In the genomic region with DNA sequence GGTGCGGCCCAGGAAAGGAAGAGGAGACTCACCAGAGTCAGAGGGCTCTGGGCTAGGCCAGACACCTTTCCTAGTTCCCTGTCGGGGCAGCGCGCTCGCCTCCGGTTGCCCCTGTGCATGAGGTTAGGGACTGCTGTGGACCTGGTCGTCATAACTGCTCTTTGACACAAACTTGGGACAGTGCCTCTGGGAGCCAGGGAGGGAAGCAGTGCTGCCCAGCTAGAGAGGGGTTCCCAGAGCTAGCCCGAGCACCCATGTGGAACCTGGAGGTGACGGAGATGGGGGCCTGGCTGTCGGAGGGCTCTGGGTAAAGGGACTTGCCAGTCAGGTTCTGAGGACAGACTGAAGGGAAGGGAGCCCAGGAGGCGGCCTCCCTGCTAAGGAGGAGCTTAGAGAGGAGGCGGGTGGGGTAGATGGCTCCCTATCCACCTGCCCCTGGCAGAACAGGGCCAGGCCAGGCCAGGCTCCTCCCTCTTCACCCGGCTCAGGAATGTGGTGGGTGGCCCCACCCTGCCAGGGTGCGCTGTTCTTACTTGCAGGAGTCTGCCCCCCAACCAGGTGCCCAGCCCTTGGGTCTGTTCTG, we compare ENCODE assay signal across 11 cellular contexts. TPM values are rescaled to one million over a fixed set of nuclear protein-coding genes. Genes with fewer than 3 reads are reported as not detected.
DNase-seq lines count a peak whose midpoint lies in the region; ATAC-seq, FAIRE-seq and TF ChIP-seq lines count a peak whose summit lies in the region.
"Had no signal": no experiment of that assay in that cellular context is flagged by ENCODE, and none has a peak within 500 bp of the region (broad histone marks: within the 10 kb centered on the region; RNA-seq: fewer than 3 reads in every experiment).

No MANE protein-coding gene starts in this region.

- DNase-seq in activated T-cell treated with anti-CD3 and anti-CD28 coated beads, Interleukin-2, amount 50 U/mL, for 24 hours = peak; percentile 43
- no peak for DNase-seq in activated T-cell treated with anti-CD3 and anti-CD28 coated beads, Interleukin-2, amount 50 U/mL, for 48 hours
- no peak for DNase-seq in astrocyte of the cerebellum (ENCODE audit: low read depth)
- peak; percentile 89 for DNase-seq in kidney
- peak; percentile 33 for DNase-seq in testis
- no peak for DNase-seq in GM13977 (ENCODE audit: low spot score)
- no peak for DNase-seq in NCI-H2171 treated with DMSO at 0.1 percent for 48 hours (lab: John Stamatoyannopoulos, UW)

- no peaks in the 10 kb centered on the region for H3K9me3 ChIP-seq in kidney (ENCODE audit: control insufficient read depth in 1 of 2, low read length in 2 of 2)
- no peaks in the 10 kb centered on the region for H3K9me3 ChIP-seq in testis
- H3K9me3 ChIP-seq: thoracic aorta had no signal

- 68% methylated on average over 14 of the region's 14 CpGs; no CpG with 5 or more reads in 1 of the 2 donors for WGBS in testis, 2 donors

- no peak overlapping the region for H3K9ac ChIP-seq in kidney (ENCODE audit: low read length in 2 of 2)

- H3K4me1 ChIP-seq in kidney (ENCODE audit: control insufficient read depth in 1 of 2, insufficient read depth in 1 of 2, low read depth in 1 of 2, low read length in 2 of 2) (no peaks in the 10 kb centered on the region), testis (no peaks in the 10 kb centered on the region)

- H3K4me3 ChIP-seq in astrocyte of the cerebellum (ENCODE audit: low read depth, low read length) = peak overlapping the region; percentile 20
- H3K4me3 ChIP-seq in kidney (ENCODE audit: low read length in 2 of 2) = no peak overlapping the region
- H3K4me3 ChIP-seq in testis = peak overlapping the region in 1 of 2 donors; percentile 21
- H3K4me3 ChIP-seq: thoracic aorta had no signal

- no peak for FAIRE-seq in kidney (lab: Jason Lieb, UNC)
- FAIRE-seq: RCC 7860 had no signal

- H3K27ac ChIP-seq in kidney (ENCODE audit: low read depth in 2 of 2, low read length in 2 of 2) (no peak overlapping the region), testis (no peak overlapping the region)
- H3K27ac ChIP-seq: thoracic aorta had no signal

- intact Hi-C loops in kidney (cut with DNase I) = loop anchor here (10.0 kb wide), 1 partner anchor 211 kb away; no protein-coding TSS in a partner anchor
- intact Hi-C loops in testis (cut with DNase I; ENCODE audit: low total_unique reads) = no loop called here

- peaks cover 25% of the 10 kb centered on the region for H3K27me3 Mint-ChIP-seq in activated T-cell treated with anti-CD3 and anti-CD28 coated beads, Interleukin-2, amount 50 U/mL, for 24 hours

- peak overlapping the region; percentile 59 for H3K4me3 Mint-ChIP-seq in activated T-cell treated with anti-CD3 and anti-CD28 coated beads, Interleukin-2, amount 50 U/mL, for 24 hours

- ATAC-seq in GM18517 (IDR thresholded peaks at IDR 0.05; ENCODE audit: unreplicated experiment) = no peak

- H3K27me3 ChIP-seq in testis = no peaks in the 10 kb centered on the region

- in situ Hi-C loops in astrocyte of the cerebellum (cut with HindIII; ENCODE audit: low sequenced_read_pairs) = no loop called here
- in situ Hi-C loops in GM13977 (cut with MboI; ENCODE audit: low pct_unique_long_range_greater_than_20kb, low sequenced_read_pairs, unreplicated experiment) = no loop called here

- TF ChIP-seq CTCF in astrocyte of the cerebellum (IDR thresholded peaks at IDR 0.05; ENCODE audit: low read depth, low read length, missing control alignments) = no peak
- TF ChIP-seq CTCF in kidney (IDR thresholded peaks at IDR 0.05; ENCODE audit: borderline replicate concordance, extremely low read depth, insufficient read depth) = no peak
- TF ChIP-seq CTCF in testis (IDR thresholded peaks at IDR 0.05) = no peak
- TF ChIP-seq CTCF in GM13977 (IDR thresholded peaks at IDR 0.05; ENCODE audit: extremely low read depth, insufficient read depth, missing control alignments) = no peak

- no peak overlapping the region for H3K27ac Mint-ChIP-seq in activated T-cell treated with anti-CD3 and anti-CD28 coated beads, Interleukin-2, amount 50 U/mL, for 24 hours

- peaks cover 33% of the 10 kb centered on the region for H3K36me3 Mint-ChIP-seq in activated T-cell treated with anti-CD3 and anti-CD28 coated beads, Interleukin-2, amount 50 U/mL, for 24 hours (ENCODE audit: low read depth)

- H3K9me3 Mint-ChIP-seq in activated T-cell treated with anti-CD3 and anti-CD28 coated beads, Interleukin-2, amount 50 U/mL, for 24 hours = no peaks in the 10 kb centered on the region

- H3K4me1 Mint-ChIP-seq in activated T-cell treated with anti-CD3 and anti-CD28 coated beads, Interleukin-2, amount 50 U/mL, for 24 hours (ENCODE audit: low read depth) = peaks cover 16% of the 10 kb centered on the region

- peaks cover 9 to 23% of the 10 kb centered on the region in 2 donors for H3K36me3 ChIP-seq in kidney (ENCODE audit: control insufficient read depth in 1 of 2, insufficient read depth in 2 of 2, low read length in 2 of 2)
- H3K36me3 ChIP-seq in testis (ENCODE audit: low read depth, missing control alignments) = no peaks in the 10 kb centered on the region

- TF ChIP-seq POLR2A in testis (IDR thresholded peaks at IDR 0.05) = no peak

RNA-seq across cellular contexts. Expression of a gene that starts 29.7 kb away (rescaled TPM):
- total RNA-seq in kidney (64.4 TPM), testis (10 to 100 TPM; 65.6 to 90.5 TPM)
- polyA plus RNA-seq in kidney (ENCODE audit: insufficient read depth, low read depth, low replicate concordance) (35.8 TPM), testis (ENCODE audit: insufficient read depth, low read depth, low replicate concordance) (44.1 TPM)

RNA-seq across cellular contexts. Expression of a gene that starts 32.6 kb away (rescaled TPM):
- 36.9 TPM for total RNA-seq in kidney
- 79.9 TPM for polyA plus RNA-seq in kidney (ENCODE audit: insufficient read depth, low read depth, low replicate concordance)
- 10 to 100 TPM; 63.2 to 68.7 TPM for total RNA-seq in testis
- 30.8 TPM for polyA plus RNA-seq in testis (ENCODE audit: insufficient read depth, low read depth, low replicate concordance)

RNA-seq across cellular contexts. Expression of a gene that starts 35.3 kb away (rescaled TPM):
- 71.2 TPM for total RNA-seq in kidney
- 116 TPM for polyA plus RNA-seq in kidney (ENCODE audit: insufficient read depth, low read depth, low replicate concordance)
- 100 to 1,000 TPM; 114 to 124 TPM for total RNA-seq in testis
- polyA plus RNA-seq in testis (ENCODE audit: insufficient read depth, low read depth, low replicate concordance) = 60.3 TPM

RNA-seq across cellular contexts. Expression of a gene that starts 51.6 kb away (rescaled TPM):
- total RNA-seq in kidney (not detected), testis (10 to 100 TPM in 1 of 2 donors, 1 to 10 TPM in 1; 2.9 to 15.6 TPM)
- polyA plus RNA-seq in kidney (ENCODE audit: insufficient read depth, low read depth, low replicate concordance) (not detected), testis (ENCODE audit: insufficient read depth, low read depth, low replicate concordance) (7.2 TPM)
- total RNA-seq: thoracic aorta had no signal
- polyA plus RNA-seq: BJ had no signal

RNA-seq across cellular contexts. Expression of a gene that starts 56.5 kb away (rescaled TPM):
- total RNA-seq in kidney (104 TPM), testis (100 to 1,000 TPM; 147 to 153 TPM)
- polyA plus RNA-seq in kidney (ENCODE audit: insufficient read depth, low read depth, low replicate concordance) (150 TPM), testis (ENCODE audit: insufficient read depth, low read depth, low replicate concordance) (68.9 TPM)

Comparison
In these comparisons a context has a peak if more than half of its experiments do, and no peak if none do; other contexts are left out.
1. DNase-seq: peak in activated T-cell treated with anti-CD3 and anti-CD28 coated beads, Interleukin-2, amount 50 U/mL, for 24 hours (single experiment), kidney (single experiment) and testis (single experiment); none in activated T-cell treated with anti-CD3 and anti-CD28 coated beads, Interleukin-2, amount 50 U/mL, for 48 hours (0 of 2), astrocyte of the cerebellum (single experiment), GM13977 (single experiment) and NCI-H2171 treated with DMSO at 0.1 percent for 48 hours (single experiment).